ENCODE assay signal across 15 cellular contexts in the genomic region with DNA sequence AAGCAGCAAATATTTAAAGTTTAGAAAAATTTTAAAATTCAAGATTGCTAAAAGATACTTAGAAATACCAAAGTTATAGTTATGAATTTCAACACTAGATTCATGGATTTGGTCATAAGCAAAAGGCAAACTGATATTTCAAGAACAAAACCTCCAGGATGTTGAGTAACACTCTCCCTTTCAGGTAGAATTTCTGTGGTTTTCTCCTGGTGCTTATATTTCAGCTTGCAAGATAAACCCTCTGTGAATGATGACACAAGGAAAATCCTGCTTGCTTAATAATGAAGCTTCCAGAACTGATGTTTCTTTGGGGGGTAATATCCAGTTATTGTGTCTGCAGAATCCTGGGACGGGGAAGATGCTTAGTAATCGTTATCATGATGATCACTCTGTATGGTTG.
"Had no signal": no experiment of that assay in that cellular context is flagged by ENCODE, and none has a peak within 500 bp of the region (broad histone marks: within the 10 kb centered on the region; RNA-seq: fewer than 3 reads in every experiment).

No MANE protein-coding gene starts in this region.

- DNase-seq: activated T-cell treated with anti-CD3 and anti-CD28 coated beads, Interleukin-2, amount 50 U/mL, for 1 hour; anterior cingulate cortex; effector memory CD4-positive, alpha-beta T cell; hypothalamus; left cardiac atrium; naive thymus-derived CD8-positive, alpha-beta T cell; stimulated activated CD4-positive, alpha-beta T cell treated with anti-CD3 and anti-CD28 coated beads, Interleukin-4, amount 100 ng/mL, for 4 hours; stimulated activated naive CD8-positive, alpha-beta T cell treated with anti-CD3 and anti-CD28 coated beads, Interleukin-15, amount 100 ng/mL, for 72 hours; T-helper 2 cell had no signal

- H3K27me3 ChIP-seq: cardiac muscle cell had no signal

- H3K4me3 ChIP-seq: cardiac muscle cell, coronary artery, lung, thoracic aorta had no signal

- H3K4me1 Mint-ChIP-seq: naive thymus-derived CD8-positive, alpha-beta T cell; stimulated activated naive CD8-positive, alpha-beta T cell treated with anti-CD3 and anti-CD28 coated beads, Interleukin-15, amount 100 ng/mL, for 72 hours had no signal

- ATAC-seq: activated naive CD4-positive, alpha-beta T cell treated with anti-CD3 and anti-CD28 coated beads, Interleukin-2, amount 50 U/mL, for 72 hours; left cardiac atrium; naive thymus-derived CD8-positive, alpha-beta T cell; SK-N-SH treated with all-trans-retinoic acid at 6 μM for 48 hours; stimulated activated naive CD8-positive, alpha-beta T cell treated with anti-CD3 and anti-CD28 coated beads, Interleukin-15, amount 100 ng/mL, for 72 hours had no signal

- H3K27me3 Mint-ChIP-seq: stimulated activated naive CD8-positive, alpha-beta T cell treated with anti-CD3 and anti-CD28 coated beads, Interleukin-15, amount 100 ng/mL, for 72 hours had no signal

- H3K9me3 Mint-ChIP-seq: activated naive CD4-positive, alpha-beta T cell treated with anti-CD3 and anti-CD28 coated beads, Interleukin-2, amount 50 U/mL, for 72 hours; stimulated activated naive CD8-positive, alpha-beta T cell treated with anti-CD3 and anti-CD28 coated beads, Interleukin-15, amount 100 ng/mL, for 72 hours had no signal

- H3K9me3 ChIP-seq: thoracic aorta had no signal

- H3K27ac Mint-ChIP-seq: activated naive CD4-positive, alpha-beta T cell treated with anti-CD3 and anti-CD28 coated beads, Interleukin-2, amount 50 U/mL, for 72 hours; naive thymus-derived CD8-positive, alpha-beta T cell; stimulated activated naive CD8-positive, alpha-beta T cell treated with anti-CD3 and anti-CD28 coated beads, Interleukin-15, amount 100 ng/mL, for 72 hours had no signal

- H3K27ac ChIP-seq: cardiac muscle cell, coronary artery, thoracic aorta had no signal

- H3K36me3 Mint-ChIP-seq: activated naive CD4-positive, alpha-beta T cell treated with anti-CD3 and anti-CD28 coated beads, Interleukin-2, amount 50 U/mL, for 72 hours; naive thymus-derived CD8-positive, alpha-beta T cell had no signal

- H3K4me3 Mint-ChIP-seq: naive thymus-derived CD8-positive, alpha-beta T cell; stimulated activated naive CD8-positive, alpha-beta T cell treated with anti-CD3 and anti-CD28 coated beads, Interleukin-15, amount 100 ng/mL, for 72 hours had no signal

- H3K36me3 ChIP-seq: cardiac muscle cell, thoracic aorta had no signal
